16 cellular contexts compared by ENCODE assay signal in the genomic region with DNA sequence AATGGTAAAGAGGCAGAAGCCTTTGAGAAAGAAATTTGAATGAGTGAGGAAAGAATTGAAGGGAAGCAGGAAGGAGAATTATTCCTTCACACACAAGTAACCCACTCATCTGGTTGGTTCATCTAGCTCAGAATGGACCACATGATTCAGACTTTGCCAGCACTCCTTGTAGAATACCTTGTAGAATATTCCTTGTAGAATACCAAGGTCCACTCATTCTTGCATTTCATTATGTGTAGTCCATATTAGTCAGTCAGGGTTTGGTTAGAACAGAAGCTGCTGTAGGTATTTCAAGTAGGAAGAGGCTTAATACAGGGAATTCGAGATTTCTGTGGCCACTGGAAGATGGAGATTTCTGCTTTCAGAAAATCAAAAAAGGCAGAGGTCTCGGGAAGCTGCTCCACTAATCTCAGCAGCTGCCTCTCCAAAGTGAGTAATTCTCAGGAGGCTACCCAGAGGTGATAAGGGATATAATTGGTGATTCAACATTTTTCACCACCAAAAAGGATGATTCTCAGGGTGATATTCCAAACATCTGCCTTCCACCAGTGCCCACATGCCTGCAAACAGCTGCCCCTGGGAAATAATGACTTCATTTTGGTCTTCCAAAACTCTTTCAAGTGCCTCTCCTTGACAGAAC.
DNase-seq lines count a peak whose midpoint lies in the region; ATAC-seq, FAIRE-seq and TF ChIP-seq lines count a peak whose summit lies in the region.
"Had no signal": no experiment of that assay in that cellular context is flagged by ENCODE, and none has a peak within 500 bp of the region (broad histone marks: within the 10 kb centered on the region; RNA-seq: fewer than 3 reads in every experiment).

No MANE protein-coding gene starts in this region.

- 75 to 82% methylated on average over 2 of the region's 2 CpGs for WGBS in thyroid gland, 2 donors

- no peak for ATAC-seq in GM18498 (IDR thresholded peaks at IDR 0.05; ENCODE audit: unreplicated experiment)
- ATAC-seq in GM19463 (IDR thresholded peaks at IDR 0.05; ENCODE audit: unreplicated experiment), result no peak

- no peaks in the 10 kb centered on the region for H3K9me1 ChIP-seq in endothelial cell of umbilical vein (replicated peaks; ENCODE audit: control insufficient read depth, extremely low read depth, insufficient read depth, low read length)

- no peaks in the 10 kb centered on the region for H3K27me3 ChIP-seq in PC-9 (ENCODE audit: insufficient read depth, low read depth)
- no peaks in the 10 kb centered on the region for H3K27me3 ChIP-seq in endothelial cell of umbilical vein (ENCODE audit: control insufficient read depth in 2 of 2, insufficient read depth in 2 of 2, low read length in 2 of 2)
- H3K27me3 ChIP-seq in thyroid gland, result no peaks in the 10 kb centered on the region

- intact Hi-C loops in PC-9 (cut with micrococcal nuclease; ENCODE audit: unreplicated experiment) (no loop called here), endothelial cell of umbilical vein (cut with micrococcal nuclease) (loop anchor here (5.0 kb wide), 1 partner anchor 430 kb away; no protein-coding TSS in a partner anchor), thyroid gland (cut with DNase I) (no loop called here)

- dilution Hi-C loops in endothelial cell of umbilical vein (cut with MboI; ENCODE audit: extremely low pct_ligation_motif_present, low sequenced_read_pairs), result no loop called here

- H3K9me2 ChIP-seq in PC-9 (ENCODE audit: insufficient read depth), result no peaks in the 10 kb centered on the region; the same call in 1 of the 2 replicates

- no peak overlapping the region for H3K27ac ChIP-seq in PC-9
- H3K27ac ChIP-seq in endothelial cell of umbilical vein (ENCODE audit: insufficient read depth, low read depth, low read length), result peak overlapping the region; percentile 49
- no peak overlapping the region for H3K27ac ChIP-seq in thyroid gland
- H3K27ac ChIP-seq: HL-60 had no signal

- no peaks in the 10 kb centered on the region for H4K20me1 ChIP-seq in PC-9 (ENCODE audit: insufficient read depth)
- H4K20me1 ChIP-seq in endothelial cell of umbilical vein (replicated peaks; ENCODE audit: control insufficient read depth, extremely low read depth, insufficient read depth, low read length), result no peaks in the 10 kb centered on the region

- no peak overlapping the region for H3K4me2 ChIP-seq in PC-9
- peak overlapping the region; percentile 46 for H3K4me2 ChIP-seq in endothelial cell of umbilical vein (ENCODE audit: insufficient read depth, low read length)

- H3K4me1 ChIP-seq in PC-9 (replicated peaks; ENCODE audit: insufficient read depth), result no peaks in the 10 kb centered on the region
- peaks cover 47% of the 10 kb centered on the region for H3K4me1 ChIP-seq in endothelial cell of umbilical vein (ENCODE audit: control insufficient read depth, extremely low read depth, insufficient read depth, low read length)
- peaks cover 0 to 12% of the 10 kb centered on the region in 2 donors for H3K4me1 ChIP-seq in thyroid gland

- POLR2A ChIA-PET in PC-9 (lab: Charles Lee; ENCODE audit: unreplicated experiment) (no interaction called here), endothelial cell of umbilical vein (lab: Charles Lee) (no interaction called here)

- no peak overlapping the region for H3K9ac ChIP-seq in endothelial cell of umbilical vein (replicated peaks; ENCODE audit: extremely low read depth, insufficient read depth, low read length)

- H3K36me3 ChIP-seq in PC-9 (ENCODE audit: low read depth), result no peaks in the 10 kb centered on the region
- H3K36me3 ChIP-seq in endothelial cell of umbilical vein (ENCODE audit: control insufficient read depth in 2 of 2, extremely low read depth in 1 of 2, insufficient read depth in 2 of 2, low read length in 2 of 2), result no peaks in the 10 kb centered on the region
- no peaks in the 10 kb centered on the region for H3K36me3 ChIP-seq in thyroid gland

- no peak overlapping the region for H3K4me3 ChIP-seq in PC-9
- no peak overlapping the region for H3K4me3 ChIP-seq in endothelial cell of umbilical vein (replicated peaks in 1 of 3; ENCODE audit: insufficient read depth in 1 of 3, low read depth in 1 of 3, low read length in 3 of 3)
- H3K4me3 ChIP-seq in thyroid gland (replicated peaks in 1 of 3), result no peak overlapping the region

- TF ChIP-seq POLR2A in endothelial cell of umbilical vein (IDR thresholded peaks at IDR 0.05; ENCODE audit: low read depth, low read length) (no peak), thyroid gland (IDR thresholded peaks at IDR 0.05) (no peak)

- H3K9me3 ChIP-seq in PC-9 (ENCODE audit: insufficient read depth, low read depth) (no peaks in the 10 kb centered on the region), endothelial cell of umbilical vein (replicated peaks; ENCODE audit: control insufficient read depth, insufficient read depth, low read length) (no peaks in the 10 kb centered on the region), thyroid gland (no peaks in the 10 kb centered on the region)

- H3F3A ChIP-seq in PC-9 (ENCODE audit: insufficient read depth, low read depth), result no peaks in the 10 kb centered on the region

- H3K79me2 ChIP-seq in PC-9 (ENCODE audit: low read depth) (no peaks in the 10 kb centered on the region), endothelial cell of umbilical vein (ENCODE audit: control insufficient read depth, insufficient read depth, low read length) (no peaks in the 10 kb centered on the region)

- no peak for FAIRE-seq in endothelial cell of umbilical vein (lab: Jason Lieb, UNC)

- H2AFZ ChIP-seq in PC-9, result 0 out of 2 replicates have a peak overlapping the region, but pooled peaks have one; percentile 28
- peak overlapping the region; percentile 49 for H2AFZ ChIP-seq in endothelial cell of umbilical vein (ENCODE audit: low read depth, low read length)

- CTCF ChIA-PET in PC-9 (lab: Charles Lee) (no interaction called here), endothelial cell of umbilical vein (lab: Charles Lee) (interaction anchor here (3.0 to 6.2 kb wide), 3 partner anchors 10 to 55 kb away, joined by 10 to 104 read pairs (median 53); no protein-coding TSS in a partner anchor)

- DNase-seq in LHCN-M2 (ENCODE audit: low read depth) (peak; percentile 64), PC-9 (no peak), endothelial cell of umbilical vein (ENCODE audit: low read depth, low spot score) (peak; percentile 18), kidney tubule cell (ENCODE audit: low spot score) (peak; percentile 10), thyroid gland (no peak)
- DNase-seq: CD4-positive, CD25-positive, alpha-beta regulatory T cell; DMS79; H9; KBM-7; NCI-H1105; NCI-H526; OCI-M1; SIG-M5 had no signal

- BruUV-seq in PC-9 (replicated peaks; lab: Mats Ljungman, UMichigan) (no TSS peak), endothelial cell of umbilical vein (replicated peaks; lab: Mats Ljungman, UMichigan) (TSS peak; percentile 10)

- no peak for TF ChIP-seq CTCF in PC-9 (conservative IDR thresholded peaks at IDR 0.05)
- no peak for TF ChIP-seq CTCF in endothelial cell of umbilical vein (IDR thresholded peaks at IDR 0.05; ENCODE audit: extremely low read depth in 1 of 2, insufficient read depth in 1 of 2, low read depth in 1 of 2, low read length in 2 of 2)
- no peak for TF ChIP-seq CTCF in thyroid gland (IDR thresholded peaks at IDR 0.05)

TF ChIP-seq in endothelial cell of umbilical vein, 7 proteins besides CTCF, POLR2A, EP300 and RAD21:
- TF ChIP-seq MYC (IDR thresholded peaks at IDR 0.05; ENCODE audit: low read depth, low read length) (no peak), FOS (IDR thresholded peaks at IDR 0.05; ENCODE audit: borderline replicate concordance, insufficient read depth, low read length) (no peak), GATA2 (IDR thresholded peaks at IDR 0.05; ENCODE audit: insufficient read depth, insufficient read length, low read depth, low read length) (peak; percentile 57)
- TF ChIP-seq, protein P1, sequence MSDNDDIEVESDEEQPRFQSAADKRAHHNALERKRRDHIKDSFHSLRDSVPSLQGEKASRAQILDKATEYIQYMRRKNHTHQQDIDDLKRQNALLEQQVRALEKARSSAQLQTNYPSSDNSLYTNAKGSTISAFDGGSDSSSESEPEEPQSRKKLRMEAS (IDR thresholded peaks at IDR 0.05; ENCODE audit: insufficient read depth, insufficient read length), result no peak
TF ChIP-seq in endothelial cell of umbilical vein: peak in this region for 1.

Comparison
In these comparisons a context has a peak if more than half of its experiments do, and no peak if none do; other contexts are left out.
1. DNase-seq: peak in LHCN-M2 (single experiment), endothelial cell of umbilical vein (single experiment) and kidney tubule cell (single experiment); none in PC-9 (0 of 2) and thyroid gland (0 of 2).